2 cellular contexts compared by ENCODE assay signal in genomic region chr6:138570716-138571020, GRCh38.
TF ChIP-seq lines count a peak whose summit lies in the region.

No MANE protein-coding gene starts in this region.

TF ChIP-seq in endothelial cell of umbilical vein, 7 proteins besides CTCF, POLR2A, EP300 and RAD21:
- TF ChIP-seq FOS (IDR thresholded peaks at IDR 0.05; ENCODE audit: borderline replicate concordance, insufficient read depth, low read length): no peak
- TF ChIP-seq MYC (IDR thresholded peaks at IDR 0.05; ENCODE audit: low read depth, low read length): no peak
- no peak for TF ChIP-seq MAX (IDR thresholded peaks at IDR 0.05; ENCODE audit: insufficient read depth, insufficient read length)
- TF ChIP-seq POLR2AphosphoS5 (IDR thresholded peaks at IDR 0.05; ENCODE audit: insufficient read depth, low read depth, low read length): no peak
- TF ChIP-seq EZH2 (IDR thresholded peaks at IDR 0.05; ENCODE audit: borderline replicate concordance, low read depth, low read length, severe bottlenecking): no peak
- TF ChIP-seq GATA2 (IDR thresholded peaks at IDR 0.05; ENCODE audit: insufficient read depth, insufficient read length, low read depth, low read length): no peak
- no peak for TF ChIP-seq JUN (IDR thresholded peaks at IDR 0.05; ENCODE audit: borderline replicate concordance, insufficient read depth, insufficient read length, low read depth)

TF ChIP-seq in neural cell, 6 proteins besides CTCF, POLR2A, EP300 and RAD21:
- TF ChIP-seq SMC3 (conservative IDR thresholded peaks at IDR 0.05; ENCODE audit: poor library complexity): no peak
- TF ChIP-seq TAF1 (IDR thresholded peaks at IDR 0.05; ENCODE audit: low read depth): no peak
- TF ChIP-seq MXI1 (conservative IDR thresholded peaks at IDR 0.05; ENCODE audit: poor library complexity, severe bottlenecking): no peak
- TF ChIP-seq EZH2 (IDR thresholded peaks at IDR 0.05; ENCODE audit: borderline replicate concordance, insufficient read depth, low read length, poor library complexity, severe bottlenecking): no peak
- no peak for TF ChIP-seq POLR2AphosphoS5 (IDR thresholded peaks at IDR 0.05)
- no peak for TF ChIP-seq REST (IDR thresholded peaks at IDR 0.05; ENCODE audit: borderline replicate concordance)
TF ChIP-seq in neural cell: peak in this region for 0.
